ENCODE assay signal across 8 cellular contexts in genomic region chr1:180953791-180954721, GRCh38. TPM values are rescaled to one million over a fixed set of nuclear protein-coding genes. Genes with fewer than 3 reads are reported as not detected.
DNase-seq lines count a peak whose midpoint lies in the region; ATAC-seq and TF ChIP-seq lines count a peak whose summit lies in the region.

No MANE protein-coding gene starts in this region.

- H3K9me3 ChIP-seq in lung (ENCODE audit: control insufficient read depth in 2 of 2, insufficient read depth in 1 of 2, low read length in 1 of 2) (no peaks in the 10 kb centered on the region), endodermal cell (ENCODE audit: control insufficient read depth, low read length) (peaks cover 1% of the 10 kb centered on the region)

- H3K9me3 Mint-ChIP-seq in endodermal cell, result peaks cover 6% of the 10 kb centered on the region

- DNase-seq in 8988T (peak; percentile 64), cardiac fibroblast (ENCODE audit: low read depth in 2 of 2) (peak; percentile 55 to 67), lung (ENCODE audit: low spot score) (peak; percentile 58), endodermal cell (no peak)
- DNase-seq in activated CD4-positive, CD25-positive, alpha-beta regulatory T cell (lab: John Stamatoyannopoulos, UW), result peak; percentile 30 to 53 (median 46)
- DNase-seq in stimulated activated CD8-positive, alpha-beta memory T cell treated with anti-CD3 and anti-CD28 coated beads, Interleukin-15, amount 100 ng/mL, for 48 hours (ENCODE audit: low read depth in 2 of 2), result peak; percentile 52 to 53

- ATAC-seq in GM18861 (IDR thresholded peaks at IDR 0.05; ENCODE audit: unreplicated experiment), result peak; percentile 61
- peak; percentile 73 for ATAC-seq in HG03159 (IDR thresholded peaks at IDR 0.05; ENCODE audit: unreplicated experiment)
- ATAC-seq in lung (ENCODE audit: insufficient read depth, low FRiP score), result peak; percentile 88

- no peak overlapping the region for H3K27ac Mint-ChIP-seq in endodermal cell

- H3K36me3 ChIP-seq in lung (ENCODE audit: control insufficient read depth in 2 of 2, insufficient read depth in 2 of 2, low read length in 2 of 2) (peaks cover 0 to 10% of the 10 kb centered on the region in 2 donors), endodermal cell (ENCODE audit: control insufficient read depth, insufficient read depth, low read length) (peaks cover 9% of the 10 kb centered on the region)

- no peaks in the 10 kb centered on the region for H3K4me1 Mint-ChIP-seq in endodermal cell

- H3K4me1 ChIP-seq in lung (ENCODE audit: control insufficient read depth in 2 of 2, insufficient read depth in 2 of 2, low read length in 2 of 2), result peaks cover 3 to 10% of the 10 kb centered on the region in 2 donors
- no peaks in the 10 kb centered on the region for H3K4me1 ChIP-seq in endodermal cell (ENCODE audit: control insufficient read depth, insufficient read depth, low read length)

- 14 to 17% methylated on average over 77 to 94 of the region's 94 CpGs for WGBS in lung, 2 donors
- WGBS in endodermal cell (ENCODE audit: insufficient coverage in 1 of 2, insufficient read length in 1 of 2), 2 experiments, result 96 to 97% methylated on average over 80 to 94 of the region's 94 CpGs

- H3K27me3 ChIP-seq in lung (ENCODE audit: control insufficient read depth, insufficient read depth), result no peaks in the 10 kb centered on the region
- H3K27me3 ChIP-seq in endodermal cell (ENCODE audit: control insufficient read depth, insufficient read depth, low read length, poor library complexity, severe bottlenecking), result no peaks in the 10 kb centered on the region

- H3K9ac ChIP-seq in endodermal cell (ENCODE audit: extremely low read depth, low read length, poor library complexity, severe bottlenecking), result no peak overlapping the region

- H3K27ac ChIP-seq in lung (ENCODE audit: low read depth in 1 of 2, low read length in 1 of 2) (peak overlapping the region in 1 of 2 donors; percentile 43), endodermal cell (ENCODE audit: low read depth, low read length) (no peak overlapping the region)

- TF ChIP-seq CTCF in cardiac fibroblast (IDR thresholded peaks at IDR 0.05; ENCODE audit: low read depth, low read length) (no peak), lung (IDR thresholded peaks at IDR 0.05; ENCODE audit: control extremely low read depth, extremely low read depth) (no peak), endodermal cell (conservative IDR thresholded peaks at IDR 0.05) (no peak)

- H3K4me3 ChIP-seq in cardiac fibroblast (replicated peaks in 1 of 2; ENCODE audit: low read depth in 2 of 2, low read length in 2 of 2) (peak overlapping the region; percentile 42 to 54), lung (peak overlapping the region; percentile 61), endodermal cell (ENCODE audit: low read length) (no peak overlapping the region)

- no peaks in the 10 kb centered on the region for H3K27me3 Mint-ChIP-seq in endodermal cell (ENCODE audit: insufficient read depth)

- no peak overlapping the region for H3K4me3 Mint-ChIP-seq in endodermal cell

- peaks cover 24% of the 10 kb centered on the region for H3K36me3 Mint-ChIP-seq in endodermal cell (ENCODE audit: low read depth)

RNA-seq across cellular contexts. Expression of gene KIAA1614, which starts 41.4 kb away (rescaled TPM):
- total RNA-seq in lung (1 to 10 TPM; 6.2 to 6.4 TPM), endodermal cell (1 to 10 TPM; 3.3 to 5.8 TPM)
- 1 to 10 TPM; 2.1 to 2.8 TPM for polyA plus RNA-seq in lung
- polyA plus RNA-seq in endodermal cell (2013, experiment 1 of 2), result 1.2 TPM
- 1.3 TPM for polyA plus RNA-seq in endodermal cell (2013, experiment 2 of 2)
